ENCODE assay signal across 8 cellular contexts in genomic region chr1:67211589-67212563, GRCh38. TPM values are rescaled to one million over a fixed set of nuclear protein-coding genes. Genes with fewer than 3 reads are reported as not detected.
DNase-seq lines count a peak whose midpoint lies in the region; ATAC-seq, FAIRE-seq and TF ChIP-seq lines count a peak whose summit lies in the region.

No MANE protein-coding gene starts in this region.

- no peaks in the 10 kb centered on the region for H3K36me3 ChIP-seq in pancreas

- POLR2A ChIA-PET in WTC11 (lab: Charles Lee): interaction anchor here (0.6 to 0.8 kb wide), 3 partner anchors 11 to 314 kb away, joined by 3 to 5 read pairs (median 4); no protein-coding TSS in a partner anchor

- no peak overlapping the region for H3K27ac Mint-ChIP-seq in WTC11
- H3K27ac Mint-ChIP-seq in effector memory CD8-positive, alpha-beta T cell: peak overlapping the region in 1 of 2 donors; percentile 21

- H3K27me3 Mint-ChIP-seq in WTC11 (ENCODE audit: low read depth): no peaks in the 10 kb centered on the region
- H3K27me3 Mint-ChIP-seq in effector memory CD8-positive, alpha-beta T cell: no peaks in the 10 kb centered on the region

- TF ChIP-seq CTCF in GM12872 (IDR thresholded peaks at IDR 0.05; ENCODE audit: insufficient read depth, low read depth, low read length) (peak; percentile 62), WTC11 (IDR thresholded peaks at IDR 0.05) (peak; percentile 40; the same call in 1 of the 2 replicates), pancreas (IDR thresholded peaks at IDR 0.05) (peak; percentile 13 to 63 (median 47))

- ATAC-seq in WTC11 (no peak; the same call in 1 of the 2 replicates), pancreas (peak in 3 of 4 donors; percentile 59 to 70 (median 65)), HG03460 (IDR thresholded peaks at IDR 0.05; ENCODE audit: unreplicated experiment) (no peak)
- ATAC-seq in effector memory CD8-positive, alpha-beta T cell (replicated peaks): peak; percentile 73

- 61 to 72% methylated on average over 4 of the region's 4 CpGs for WGBS in pancreas, 2 donors

- H3K4me3 ChIP-seq in pancreas: no peak overlapping the region

- FAIRE-seq in pancreas (lab: Jason Lieb, UNC): no peak

- CTCF ChIA-PET in WTC11 (lab: Charles Lee): interaction anchor here (0.7 to 5.9 kb wide), 49 partner anchors 9 to 571 kb away, joined by 3 to 76 read pairs (median 5); partner anchors contain the start of gene C1orf141

- no peaks in the 10 kb centered on the region for H3K9me3 ChIP-seq in pancreas

- H3K4me3 Mint-ChIP-seq in WTC11: no peak overlapping the region
- no peak overlapping the region for H3K4me3 Mint-ChIP-seq in effector memory CD8-positive, alpha-beta T cell

- DNase-seq in A172 (ENCODE audit: low spot score): peak; percentile 21
- DNase-seq in MV-4-11 (lab: John Stamatoyannopoulos, UW): peak; percentile 9
- peak; percentile 28 for DNase-seq in WTC11 (ENCODE audit: low spot score)
- peak; percentile 50 to 67 (median 57) for DNase-seq in effector memory CD8-positive, alpha-beta T cell
- DNase-seq in pancreas: peak in 2 of 6 donors; percentile 21 to 25
- no peak for DNase-seq in DMS153 (lab: John Stamatoyannopoulos, UW)

- intact Hi-C loops in pancreas (cut with DNase I): no loop called here

- H3K27ac ChIP-seq in pancreas: no peak overlapping the region

- no peaks in the 10 kb centered on the region for H3K9me3 Mint-ChIP-seq in WTC11
- H3K9me3 Mint-ChIP-seq in effector memory CD8-positive, alpha-beta T cell: no peaks in the 10 kb centered on the region

- no peaks in the 10 kb centered on the region for H3K36me3 Mint-ChIP-seq in WTC11
- H3K36me3 Mint-ChIP-seq in effector memory CD8-positive, alpha-beta T cell (ENCODE audit: insufficient read depth): peaks cover 3% of the 10 kb centered on the region

- no peaks in the 10 kb centered on the region for H3K27me3 ChIP-seq in pancreas

- peaks cover 0 to 5% (median 3%) of the 10 kb centered on the region in 3 donors for H3K4me1 ChIP-seq in pancreas

- peaks cover 5% of the 10 kb centered on the region for H3K4me1 Mint-ChIP-seq in WTC11
- peaks cover 9 to 11% of the 10 kb centered on the region in 2 donors for H3K4me1 Mint-ChIP-seq in effector memory CD8-positive, alpha-beta T cell (ENCODE audit: low read depth in 2 of 2)

TF ChIP-seq in WTC11, 78 proteins besides CTCF, POLR2A, EP300 and RAD21:
- no peak for TF ChIP-seq ETV6 (CRISPR knock-in tag; IDR thresholded peaks at IDR 0.05)
- no peak for TF ChIP-seq ZNF671 (CRISPR knock-in tag; IDR thresholded peaks at IDR 0.05)
- no peak for TF ChIP-seq TEAD1 (CRISPR knock-in tag; IDR thresholded peaks at IDR 0.05)
- TF ChIP-seq USF1 (CRISPR knock-in tag; IDR thresholded peaks at IDR 0.05): no peak
- no peak for TF ChIP-seq RORB (CRISPR knock-in tag; IDR thresholded peaks at IDR 0.05)
- TF ChIP-seq FOXP1 (CRISPR knock-in tag; IDR thresholded peaks at IDR 0.05; ENCODE audit: borderline replicate concordance): no peak
- no peak for TF ChIP-seq ZNF425 (CRISPR knock-in tag; conservative IDR thresholded peaks at IDR 0.05)
- TF ChIP-seq, protein P1, sequence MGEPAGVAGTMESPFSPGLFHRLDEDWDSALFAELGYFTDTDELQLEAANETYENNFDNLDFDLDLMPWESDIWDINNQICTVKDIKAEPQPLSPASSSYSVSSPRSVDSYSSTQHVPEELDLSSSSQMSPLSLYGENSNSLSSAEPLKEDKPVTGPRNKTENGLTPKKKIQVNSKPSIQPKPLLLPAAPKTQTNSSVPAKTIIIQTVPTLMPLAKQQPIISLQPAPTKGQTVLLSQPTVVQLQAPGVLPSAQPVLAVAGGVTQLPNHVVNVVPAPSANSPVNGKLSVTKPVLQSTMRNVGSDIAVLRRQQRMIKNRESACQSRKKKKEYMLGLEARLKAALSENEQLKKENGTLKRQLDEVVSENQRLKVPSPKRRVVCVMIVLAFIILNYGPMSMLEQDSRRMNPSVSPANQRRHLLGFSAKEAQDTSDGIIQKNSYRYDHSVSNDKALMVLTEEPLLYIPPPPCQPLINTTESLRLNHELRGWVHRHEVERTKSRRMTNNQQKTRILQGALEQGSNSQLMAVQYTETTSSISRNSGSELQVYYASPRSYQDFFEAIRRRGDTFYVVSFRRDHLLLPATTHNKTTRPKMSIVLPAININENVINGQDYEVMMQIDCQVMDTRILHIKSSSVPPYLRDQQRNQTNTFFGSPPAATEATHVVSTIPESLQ (CRISPR knock-in tag; IDR thresholded peaks at IDR 0.05): no peak
- TF ChIP-seq PRRX2 (CRISPR knock-in tag; IDR thresholded peaks at IDR 0.05): no peak
- no peak for TF ChIP-seq IRF1 (CRISPR knock-in tag; IDR thresholded peaks at IDR 0.05)
- TF ChIP-seq, protein P2, sequence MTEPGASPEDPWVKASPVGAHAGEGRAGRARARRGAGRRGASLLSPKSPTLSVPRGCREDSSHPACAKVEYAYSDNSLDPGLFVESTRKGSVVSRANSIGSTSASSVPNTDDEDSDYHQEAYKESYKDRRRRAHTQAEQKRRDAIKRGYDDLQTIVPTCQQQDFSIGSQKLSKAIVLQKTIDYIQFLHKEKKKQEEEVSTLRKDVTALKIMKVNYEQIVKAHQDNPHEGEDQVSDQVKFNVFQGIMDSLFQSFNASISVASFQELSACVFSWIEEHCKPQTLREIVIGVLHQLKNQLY (CRISPR knock-in tag; IDR thresholded peaks at IDR 0.05): no peak
- TF ChIP-seq ZNF219 (CRISPR knock-in tag; IDR thresholded peaks at IDR 0.05; ENCODE audit: borderline replicate concordance): no peak
- TF ChIP-seq FOXK1 (CRISPR knock-in tag; IDR thresholded peaks at IDR 0.05): no peak
- TF ChIP-seq ATF2 (CRISPR knock-in tag; IDR thresholded peaks at IDR 0.05; ENCODE audit: borderline replicate concordance, low read depth): no peak
TF ChIP-seq in WTC11: peak in this region for 0.

RNA-seq across cellular contexts. Expression of gene IL23R, which starts 45.6 kb away (rescaled TPM):
- total RNA-seq in A172 (2014; rRNA removed; shearing (Covaris generic)): not detected in 2 replicates
- total RNA-seq in WTC11 (2021) (not detected in 3 replicates), pancreas (under 1 TPM in 4 of 6 donors, not detected in 2; 0.09 to 0.22 (median 0.16) TPM)
- under 1 TPM in 1 of 2 donors, not detected in 1; 0.05 TPM for polyA plus RNA-seq in pancreas

Comparison
In these comparisons a context has a peak if more than half of its experiments do, and no peak if none do; other contexts are left out.
1. ATAC-seq: peak in effector memory CD8-positive, alpha-beta T cell (single experiment) and pancreas (3 of 4); none in WTC11 (single experiment) and HG03460 (single experiment).
2. Peak in every context shown above with its lines, with median percentiles within 50 percentile points of each other: CTCF ChIP-seq.